Comparison of ENCODE assay signal across 20 cellular contexts in the genomic region with DNA sequence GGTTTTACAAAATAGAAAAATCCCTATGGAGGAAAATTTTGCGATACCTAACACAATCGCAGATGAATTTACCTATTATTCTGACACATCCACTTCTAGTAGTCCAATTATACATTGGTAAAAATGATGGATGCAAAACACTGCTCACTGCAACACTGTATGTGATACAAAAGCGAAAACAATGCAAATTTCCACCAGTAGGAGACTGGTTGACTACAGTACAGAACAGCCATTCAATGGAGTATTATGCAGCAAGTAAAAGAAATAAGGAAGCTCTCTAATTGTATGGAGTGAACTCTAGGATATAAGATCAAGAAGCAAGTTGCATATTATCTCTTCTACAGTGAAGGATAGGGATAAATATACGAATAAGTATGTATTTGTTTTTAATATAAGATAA. TPM values are rescaled to one million over a fixed set of nuclear protein-coding genes. Genes with fewer than 3 reads are reported as not detected.
DNase-seq lines count a peak whose midpoint lies in the region; ATAC-seq and TF ChIP-seq lines count a peak whose summit lies in the region.
"Had no signal": no experiment of that assay in that cellular context is flagged by ENCODE, and none has a peak within 500 bp of the region (broad histone marks: within the 10 kb centered on the region; RNA-seq: fewer than 3 reads in every experiment).

No MANE protein-coding gene starts in this region.

- H4K20me1 ChIP-seq in OCI-LY7 (ENCODE audit: insufficient read depth, low read length), result peaks cover 4% of the 10 kb centered on the region; the same call in 1 of the 2 replicates

- H3K27me3 ChIP-seq in CD4-positive, alpha-beta T cell (ENCODE audit: control insufficient read depth, insufficient read depth, low read length), result no peaks in the 10 kb centered on the region
- H3K27me3 ChIP-seq: tibial nerve had no signal

- H3K9me2 ChIP-seq in OCI-LY7 (ENCODE audit: insufficient read depth, low read length), result no peaks in the 10 kb centered on the region

- peaks cover 11% of the 10 kb centered on the region for H3K4me1 Mint-ChIP-seq in CD4-positive, alpha-beta T cell (ENCODE audit: low read depth)
- H3K4me1 Mint-ChIP-seq: activated CD4-positive, alpha-beta T cell treated with anti-CD3 and anti-CD28 coated beads, Interleukin-2, amount 10 ng/mL, durations not matched to agents 24 days and 14 days had no signal

- H3K4me2 ChIP-seq in OCI-LY7 (ENCODE audit: low read length), result no peak overlapping the region

- DNase-seq in CD4-positive, alpha-beta T cell, result no peak
- DNase-seq in ELR (ENCODE audit: low read depth), result peak; percentile 37
- DNase-seq in OCI-LY7 (ENCODE audit: low spot score), result no peak
- no peak for DNase-seq in epithelial cell of prostate (ENCODE audit: low read depth, low spot score)
- no peak for DNase-seq in SHP77 treated with DMSO at 0.1 percent for 48 hours (lab: John Stamatoyannopoulos, UW)
- no peak for DNase-seq in NCI-H1092 (lab: John Stamatoyannopoulos, UW)
- no peak for DNase-seq in cerebellum (ENCODE audit: low spot score)
- DNase-seq: activated CD4-positive, alpha-beta T cell treated with anti-CD3 and anti-CD28 coated beads, Interleukin-2, amount 10 ng/mL, durations not matched to agents 24 days and 14 days; CD8-positive, alpha-beta T cell; GOT3; left cardiac atrium; NCI-H1436; NCI-H510A treated with DMSO at 0.1 percent for 48 hours; RPMI8226; stimulated activated CD8-positive, alpha-beta memory T cell treated with anti-CD3 and anti-CD28 coated beads, Interleukin-4, amount 100 ng/mL, for 48 hours had no signal

- H3K9me3 Mint-ChIP-seq in CD4-positive, alpha-beta T cell, result no peaks in the 10 kb centered on the region
- H3K9me3 Mint-ChIP-seq: activated CD4-positive, alpha-beta T cell treated with anti-CD3 and anti-CD28 coated beads, Interleukin-2, amount 10 ng/mL, durations not matched to agents 24 days and 14 days; activated naive CD4-positive, alpha-beta T cell treated with anti-CD3 and anti-CD28 coated beads, Interleukin-2, amount 50 U/mL, for 72 hours; activated T-helper 1 cell treated with anti-CD3 and anti-CD28 coated beads, Interleukin-12 subunit alpha, Interleukin-12 subunit beta, Interleukin-2, Interleukin-4 antibody, amounts not matched to agents 30 ng/mL and 10 ng/mL and 1 ng/mL, durations not matched to agents 14 hours and 24 hours and 36 hours; CD8-positive, alpha-beta T cell; central memory CD8-positive, alpha-beta T cell had no signal

- peaks cover 46% of the 10 kb centered on the region; the same call in 1 of the 2 replicates for H3K79me2 ChIP-seq in OCI-LY7 (ENCODE audit: insufficient read depth, low read depth, low read length)

- H2AFZ ChIP-seq in OCI-LY7 (ENCODE audit: low read length), result no peak overlapping the region

- CTCF ChIA-PET in CD4-positive, alpha-beta T cell (lab: Charles Lee), result no interaction called here
- CTCF ChIA-PET in OCI-LY7 (lab: Charles Lee; ENCODE audit: unreplicated experiment), result no interaction called here

- no peak overlapping the region for H3K4me3 ChIP-seq in OCI-LY7 (ENCODE audit: low read depth, low read length, poor library complexity, severe bottlenecking)
- H3K4me3 ChIP-seq: tibial nerve had no signal

- H3K4me1 ChIP-seq in OCI-LY7 (ENCODE audit: insufficient read depth, low read length, poor library complexity, severe bottlenecking), result no peaks in the 10 kb centered on the region

- H3K4me3 Mint-ChIP-seq in CD4-positive, alpha-beta T cell, result no peak overlapping the region
- H3K4me3 Mint-ChIP-seq: activated CD4-positive, alpha-beta T cell treated with anti-CD3 and anti-CD28 coated beads, Interleukin-2, amount 10 ng/mL, durations not matched to agents 24 days and 14 days; activated T-helper 1 cell treated with anti-CD3 and anti-CD28 coated beads, Interleukin-12 subunit alpha, Interleukin-12 subunit beta, Interleukin-2, Interleukin-4 antibody, amounts not matched to agents 30 ng/mL and 10 ng/mL and 1 ng/mL, durations not matched to agents 14 hours and 24 hours and 36 hours; CD8-positive, alpha-beta T cell; central memory CD8-positive, alpha-beta T cell had no signal

- H3K27me3 Mint-ChIP-seq in CD4-positive, alpha-beta T cell, result no peaks in the 10 kb centered on the region
- H3K27me3 Mint-ChIP-seq: activated CD4-positive, alpha-beta T cell treated with anti-CD3 and anti-CD28 coated beads, Interleukin-2, amount 10 ng/mL, durations not matched to agents 24 days and 14 days; central memory CD8-positive, alpha-beta T cell had no signal

- H3K27ac Mint-ChIP-seq in CD4-positive, alpha-beta T cell, result peak overlapping the region; percentile 21
- H3K27ac Mint-ChIP-seq: activated CD4-positive, alpha-beta T cell treated with anti-CD3 and anti-CD28 coated beads, Interleukin-2, amount 10 ng/mL, durations not matched to agents 24 days and 14 days; activated naive CD4-positive, alpha-beta T cell treated with anti-CD3 and anti-CD28 coated beads, Interleukin-2, amount 50 U/mL, for 72 hours; activated T-helper 1 cell treated with anti-CD3 and anti-CD28 coated beads, Interleukin-12 subunit alpha, Interleukin-12 subunit beta, Interleukin-2, Interleukin-4 antibody, amounts not matched to agents 30 ng/mL and 10 ng/mL and 1 ng/mL, durations not matched to agents 14 hours and 24 hours and 36 hours; CD8-positive, alpha-beta T cell had no signal

- BruUV-seq in OCI-LY7 (replicated peaks; lab: Mats Ljungman, UMichigan), result no TSS peak

- TF ChIP-seq CTCF in CD4-positive, alpha-beta T cell (IDR thresholded peaks at IDR 0.05), result no peak
- peak; percentile 24; the same call in 1 of the 2 replicates for TF ChIP-seq CTCF in OCI-LY7 (conservative IDR thresholded peaks at IDR 0.05; ENCODE audit: low read length)

- H3K36me3 Mint-ChIP-seq in CD4-positive, alpha-beta T cell (ENCODE audit: low read depth), result peaks cover 86% of the 10 kb centered on the region

- no peak overlapping the region for H3K27ac ChIP-seq in CD4-positive, alpha-beta T cell (ENCODE audit: low read depth, low read length)
- no peak overlapping the region for H3K27ac ChIP-seq in OCI-LY7 (ENCODE audit: low read depth, low read length, poor library complexity, severe bottlenecking)
- peak overlapping the region; percentile 21 for H3K27ac ChIP-seq in epithelial cell of prostate
- H3K27ac ChIP-seq: tibial nerve, VCaP had no signal

- peaks cover 96% of the 10 kb centered on the region for H3K36me3 ChIP-seq in OCI-LY7 (ENCODE audit: insufficient read depth, low read length)

- H3K9me3 ChIP-seq in CD4-positive, alpha-beta T cell (ENCODE audit: control insufficient read depth, low read length), result no peaks in the 10 kb centered on the region
- no peaks in the 10 kb centered on the region for H3K9me3 ChIP-seq in OCI-LY7 (ENCODE audit: low read length)
- H3K9me3 ChIP-seq: tibial nerve had no signal

- POLR2A ChIA-PET in CD4-positive, alpha-beta T cell (lab: Charles Lee), result no interaction called here
- POLR2A ChIA-PET in OCI-LY7 (lab: Charles Lee), result interaction anchor here (0.5 to 1.0 kb wide), 2 partner anchors 19 to 147 kb away, joined by 3 to 6 read pairs; no protein-coding TSS in a partner anchor

- intact Hi-C loops in CD4-positive, alpha-beta T cell (cut with DNase I, micrococcal nuclease), result no loop called here
- intact Hi-C loops in OCI-LY7 (cut with micrococcal nuclease; ENCODE audit: unreplicated experiment), result no loop called here

- no peak for ATAC-seq in CD4-positive, alpha-beta T cell (ENCODE audit: poor library complexity)
- ATAC-seq: activated naive CD4-positive, alpha-beta T cell treated with anti-CD3 and anti-CD28 coated beads, Interleukin-2, amount 50 U/mL, for 72 hours; CD8-positive, alpha-beta T cell; left cardiac atrium had no signal

RNA-seq across cellular contexts. Expression of gene SETD6, which starts 48.5 kb away (rescaled TPM):
- total RNA-seq in CD4-positive, alpha-beta T cell, result 10 to 100 TPM; 21.9 to 25.5 TPM
- 13.5 and 19.6 TPM in 2 replicates for total RNA-seq in OCI-LY7 (2014; rRNA removed; shearing (Covaris generic))
- 33.1 and 33.6 TPM in 2 replicates for total RNA-seq in OCI-LY7 (2022)
- 32.0 TPM for total RNA-seq in cerebellum
